16 cellular contexts compared by ENCODE assay signal in the genomic region with DNA sequence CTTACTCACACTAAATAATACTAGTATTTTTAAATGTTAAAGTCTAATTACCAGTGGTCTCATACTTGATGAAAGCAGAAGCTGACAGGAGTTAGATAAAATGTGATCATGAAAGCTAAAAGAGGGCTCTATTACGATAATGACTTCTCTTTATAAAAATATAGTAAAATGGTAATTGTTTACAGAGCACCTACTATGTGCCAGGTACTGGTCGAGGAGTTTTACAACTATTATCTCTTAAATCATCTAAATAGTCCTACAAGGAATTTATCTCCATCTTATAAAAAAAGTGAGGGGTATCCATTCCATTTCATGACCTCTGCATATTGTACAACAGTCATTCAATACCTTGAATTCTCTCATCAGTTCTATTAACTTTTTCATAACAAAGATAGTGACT. TPM values are rescaled to one million over a fixed set of nuclear protein-coding genes. Genes with fewer than 3 reads are reported as not detected.
"Had no signal": no experiment of that assay in that cellular context is flagged by ENCODE, and none has a peak within 500 bp of the region (broad histone marks: within the 10 kb centered on the region; RNA-seq: fewer than 3 reads in every experiment).

No MANE protein-coding gene starts in this region.

- H3K4me1 Mint-ChIP-seq: naive thymus-derived CD4-positive, alpha-beta T cell had no signal

- DNase-seq: activated CD4-positive, alpha-beta T cell treated with anti-CD3 and anti-CD28 coated beads, Interleukin-2, amount 50 U/mL, for 4 hours; activated CD4-positive, CD25-positive, alpha-beta regulatory T cell treated with anti-CD3 and anti-CD28 coated beads, Interleukin-2, amount 50 U/mL, for 72 hours; activated T-cell treated with anti-CD3 and anti-CD28 coated beads for 4 hours; effector memory CD8-positive, alpha-beta T cell; naive thymus-derived CD4-positive, alpha-beta T cell; retina; stimulated activated CD4-positive, alpha-beta T cell treated with anti-CD3 and anti-CD28 coated beads, Interleukin-4, amount 100 ng/mL, for 24 hours; stimulated activated naive CD4-positive, alpha-beta T cell had no signal

- H3K4me3 Mint-ChIP-seq: activated naive CD4-positive, alpha-beta T cell treated with anti-CD3 and anti-CD28 coated beads for 36 hours; effector memory CD8-positive, alpha-beta T cell; naive thymus-derived CD4-positive, alpha-beta T cell had no signal

- ATAC-seq: effector memory CD8-positive, alpha-beta T cell; naive thymus-derived CD4-positive, alpha-beta T cell had no signal

- H3K27ac Mint-ChIP-seq: activated naive CD4-positive, alpha-beta T cell treated with anti-CD3 and anti-CD28 coated beads for 36 hours; effector memory CD8-positive, alpha-beta T cell; naive thymus-derived CD4-positive, alpha-beta T cell had no signal

- H3K36me3 ChIP-seq: tibial nerve, vagina had no signal

- H3K4me3 ChIP-seq: mucosa of descending colon, skin epidermis, tibial nerve, vagina had no signal

- H3K4me1 ChIP-seq: tibial nerve, vagina had no signal

- H3K9me3 Mint-ChIP-seq: activated naive CD4-positive, alpha-beta T cell treated with anti-CD3 and anti-CD28 coated beads for 36 hours; effector memory CD8-positive, alpha-beta T cell had no signal

- H3K9me3 ChIP-seq: vagina had no signal

- H3K27ac ChIP-seq: epithelial cell of prostate, tibial nerve, vagina had no signal

- H3K27me3 Mint-ChIP-seq: effector memory CD8-positive, alpha-beta T cell had no signal

- H3K27me3 ChIP-seq: tibial nerve, vagina had no signal

- H3K36me3 Mint-ChIP-seq: naive thymus-derived CD4-positive, alpha-beta T cell had no signal

RNA-seq across cellular contexts. Expression of a gene that starts 46.1 kb away (rescaled TPM):
- total RNA-seq: activated naive CD4-positive, alpha-beta T cell treated with anti-CD3 and anti-CD28 coated beads for 36 hours; astrocyte; dermis blood vessel endothelial cell; naive thymus-derived CD4-positive, alpha-beta T cell had no signal
- polyA plus RNA-seq: naive thymus-derived CD4-positive, alpha-beta T cell had no signal
